1 cellular context compared by ENCODE assay signal in genomic region chr5:170277953-170278352, GRCh38.
TF ChIP-seq lines count a peak whose summit lies in the region.

No MANE protein-coding gene starts in this region.

TF ChIP-seq in GM12878, 131 proteins besides CTCF, POLR2A, EP300 and RAD21:
- no peak for TF ChIP-seq FOXK2 (IDR thresholded peaks at IDR 0.05)
TF ChIP-seq in GM12878: peak in this region for 0.
